Comparison of ENCODE assay signal across 2 cellular contexts in genomic region chr6:111795558-111795957, GRCh38.
TF ChIP-seq lines count a peak whose summit lies in the region.

No MANE protein-coding gene starts in this region.

TF ChIP-seq in HepG2, 621 proteins besides CTCF, POLR2A, EP300 and RAD21 (continued from another document):
- TF ChIP-seq UBTF (CRISPR knock-in tag; IDR thresholded peaks at IDR 0.05) = no peak
- no peak for TF ChIP-seq NR2C2 (CRISPR knock-in tag; IDR thresholded peaks at IDR 0.05; ENCODE audit: borderline replicate concordance)
- TF ChIP-seq, protein P1, sequence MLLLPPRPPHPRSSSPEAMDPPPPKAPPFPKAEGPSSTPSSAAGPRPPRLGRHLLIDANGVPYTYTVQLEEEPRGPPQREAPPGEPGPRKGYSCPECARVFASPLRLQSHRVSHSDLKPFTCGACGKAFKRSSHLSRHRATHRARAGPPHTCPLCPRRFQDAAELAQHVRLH (CRISPR knock-in tag; IDR thresholded peaks at IDR 0.05; ENCODE audit: borderline replicate concordance, low read depth) = no peak
- TF ChIP-seq, protein P2, sequence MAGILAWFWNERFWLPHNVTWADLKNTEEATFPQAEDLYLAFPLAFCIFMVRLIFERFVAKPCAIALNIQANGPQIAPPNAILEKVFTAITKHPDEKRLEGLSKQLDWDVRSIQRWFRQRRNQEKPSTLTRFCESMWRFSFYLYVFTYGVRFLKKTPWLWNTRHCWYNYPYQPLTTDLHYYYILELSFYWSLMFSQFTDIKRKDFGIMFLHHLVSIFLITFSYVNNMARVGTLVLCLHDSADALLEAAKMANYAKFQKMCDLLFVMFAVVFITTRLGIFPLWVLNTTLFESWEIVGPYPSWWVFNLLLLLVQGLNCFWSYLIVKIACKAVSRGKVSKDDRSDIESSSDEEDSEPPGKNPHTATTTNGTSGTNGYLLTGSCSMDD (CRISPR knock-in tag; IDR thresholded peaks at IDR 0.05) = no peak
- TF ChIP-seq, protein P3, sequence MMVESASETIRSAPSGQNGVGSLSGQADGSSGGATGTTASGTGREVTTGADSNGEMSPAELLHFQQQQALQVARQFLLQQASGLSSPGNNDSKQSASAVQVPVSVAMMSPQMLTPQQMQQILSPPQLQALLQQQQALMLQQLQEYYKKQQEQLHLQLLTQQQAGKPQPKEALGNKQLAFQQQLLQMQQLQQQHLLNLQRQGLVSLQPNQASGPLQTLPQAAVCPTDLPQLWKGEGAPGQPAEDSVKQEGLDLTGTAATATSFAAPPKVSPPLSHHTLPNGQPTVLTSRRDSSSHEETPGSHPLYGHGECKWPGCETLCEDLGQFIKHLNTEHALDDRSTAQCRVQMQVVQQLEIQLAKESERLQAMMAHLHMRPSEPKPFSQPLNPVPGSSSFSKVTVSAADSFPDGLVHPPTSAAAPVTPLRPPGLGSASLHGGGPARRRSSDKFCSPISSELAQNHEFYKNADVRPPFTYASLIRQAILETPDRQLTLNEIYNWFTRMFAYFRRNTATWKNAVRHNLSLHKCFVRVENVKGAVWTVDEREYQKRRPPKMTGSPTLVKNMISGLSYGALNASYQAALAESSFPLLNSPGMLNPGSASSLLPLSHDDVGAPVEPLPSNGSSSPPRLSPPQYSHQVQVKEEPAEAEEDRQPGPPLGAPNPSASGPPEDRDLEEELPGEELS (CRISPR knock-in tag; IDR thresholded peaks at IDR 0.05) = no peak
- TF ChIP-seq THYN1 (CRISPR knock-in tag; IDR thresholded peaks at IDR 0.05; ENCODE audit: borderline replicate concordance, low read depth) = no peak
- no peak for TF ChIP-seq ZBTB21 (CRISPR knock-in tag; IDR thresholded peaks at IDR 0.05)
- TF ChIP-seq, protein P4, sequence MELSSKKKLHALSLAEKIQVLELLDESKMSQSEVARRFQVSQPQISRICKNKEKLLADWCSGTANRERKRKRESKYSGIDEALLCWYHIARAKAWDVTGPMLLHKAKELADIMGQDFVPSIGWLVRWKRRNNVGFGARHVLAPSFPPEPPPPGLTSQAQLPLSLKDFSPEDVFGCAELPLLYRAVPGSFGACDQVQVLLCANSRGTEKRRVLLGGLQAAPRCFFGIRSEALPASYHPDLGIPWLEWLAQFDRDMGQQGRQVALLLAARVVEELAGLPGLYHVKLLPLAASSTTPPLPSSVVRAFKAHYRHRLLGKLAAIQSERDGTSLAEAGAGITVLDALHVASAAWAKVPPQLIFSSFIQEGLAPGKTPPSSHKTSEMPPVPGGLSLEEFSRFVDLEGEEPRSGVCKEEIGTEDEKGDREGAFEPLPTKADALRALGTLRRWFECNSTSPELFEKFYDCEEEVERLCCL (CRISPR knock-in tag; IDR thresholded peaks at IDR 0.05; ENCODE audit: borderline replicate concordance) = no peak
- no peak for TF ChIP-seq SIX1 (CRISPR knock-in tag; IDR thresholded peaks at IDR 0.05; ENCODE audit: borderline replicate concordance)
- no peak for TF ChIP-seq ZNF441 (CRISPR knock-in tag; IDR thresholded peaks at IDR 0.05; ENCODE audit: borderline replicate concordance)
- TF ChIP-seq SAP130 (CRISPR knock-in tag; IDR thresholded peaks at IDR 0.05; ENCODE audit: low read depth) = no peak
- TF ChIP-seq TEAD3 (CRISPR knock-in tag; optimal IDR thresholded peaks at IDR 0.05; ENCODE audit: borderline replicate concordance) = no peak
- TF ChIP-seq, protein P5, sequence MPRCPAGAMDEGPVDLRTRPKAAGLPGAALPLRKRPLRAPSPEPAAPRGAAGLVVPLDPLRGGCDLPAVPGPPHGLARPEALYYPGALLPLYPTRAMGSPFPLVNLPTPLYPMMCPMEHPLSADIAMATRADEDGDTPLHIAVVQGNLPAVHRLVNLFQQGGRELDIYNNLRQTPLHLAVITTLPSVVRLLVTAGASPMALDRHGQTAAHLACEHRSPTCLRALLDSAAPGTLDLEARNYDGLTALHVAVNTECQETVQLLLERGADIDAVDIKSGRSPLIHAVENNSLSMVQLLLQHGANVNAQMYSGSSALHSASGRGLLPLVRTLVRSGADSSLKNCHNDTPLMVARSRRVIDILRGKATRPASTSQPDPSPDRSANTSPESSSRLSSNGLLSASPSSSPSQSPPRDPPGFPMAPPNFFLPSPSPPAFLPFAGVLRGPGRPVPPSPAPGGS (CRISPR knock-in tag; IDR thresholded peaks at IDR 0.05) = no peak
- TF ChIP-seq ZFX (CRISPR knock-in tag; IDR thresholded peaks at IDR 0.05; ENCODE audit: low read depth) = no peak

TF ChIP-seq in K562, 482 proteins besides CTCF, POLR2A, EP300 and RAD21 (continued from another document):
- TF ChIP-seq ZBTB11 (CRISPR knock-in tag; IDR thresholded peaks at IDR 0.05) = no peak
